ENCODE assay signal across 8 cellular contexts in the genomic region with DNA sequence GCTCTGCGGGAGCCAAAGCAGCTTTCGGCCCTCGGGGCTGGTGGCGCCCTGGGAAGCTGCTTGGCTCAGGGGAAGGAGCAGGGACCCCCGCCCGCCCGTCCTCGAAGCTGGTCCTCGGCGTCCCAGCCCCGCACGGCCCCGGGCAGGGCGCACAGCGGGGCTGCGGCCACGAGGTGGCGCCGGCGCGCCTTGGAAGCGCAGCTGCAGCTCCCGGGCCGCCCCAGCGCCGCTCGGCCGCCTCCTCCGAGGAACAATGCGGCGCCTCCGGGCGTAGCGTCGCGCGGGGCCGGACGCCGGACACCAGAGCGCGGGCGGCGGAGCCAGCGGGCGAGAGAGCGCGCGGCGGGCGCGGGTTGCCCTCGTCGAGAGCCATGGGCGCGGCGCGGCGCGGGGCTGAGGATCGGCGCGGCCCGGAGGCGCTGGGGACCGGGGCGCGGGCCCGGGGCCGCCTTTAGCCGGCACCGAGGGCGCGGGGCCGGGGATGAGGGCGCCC. TPM values are rescaled to one million over a fixed set of nuclear protein-coding genes. Genes with fewer than 3 reads are reported as not detected.
A peak's percentile ranks its signal among the peaks of the same experiment; 100 is the strongest.
DNase-seq lines count a peak whose midpoint lies in the region; ATAC-seq, FAIRE-seq and TF ChIP-seq lines count a peak whose summit lies in the region.

A gene with protein sequence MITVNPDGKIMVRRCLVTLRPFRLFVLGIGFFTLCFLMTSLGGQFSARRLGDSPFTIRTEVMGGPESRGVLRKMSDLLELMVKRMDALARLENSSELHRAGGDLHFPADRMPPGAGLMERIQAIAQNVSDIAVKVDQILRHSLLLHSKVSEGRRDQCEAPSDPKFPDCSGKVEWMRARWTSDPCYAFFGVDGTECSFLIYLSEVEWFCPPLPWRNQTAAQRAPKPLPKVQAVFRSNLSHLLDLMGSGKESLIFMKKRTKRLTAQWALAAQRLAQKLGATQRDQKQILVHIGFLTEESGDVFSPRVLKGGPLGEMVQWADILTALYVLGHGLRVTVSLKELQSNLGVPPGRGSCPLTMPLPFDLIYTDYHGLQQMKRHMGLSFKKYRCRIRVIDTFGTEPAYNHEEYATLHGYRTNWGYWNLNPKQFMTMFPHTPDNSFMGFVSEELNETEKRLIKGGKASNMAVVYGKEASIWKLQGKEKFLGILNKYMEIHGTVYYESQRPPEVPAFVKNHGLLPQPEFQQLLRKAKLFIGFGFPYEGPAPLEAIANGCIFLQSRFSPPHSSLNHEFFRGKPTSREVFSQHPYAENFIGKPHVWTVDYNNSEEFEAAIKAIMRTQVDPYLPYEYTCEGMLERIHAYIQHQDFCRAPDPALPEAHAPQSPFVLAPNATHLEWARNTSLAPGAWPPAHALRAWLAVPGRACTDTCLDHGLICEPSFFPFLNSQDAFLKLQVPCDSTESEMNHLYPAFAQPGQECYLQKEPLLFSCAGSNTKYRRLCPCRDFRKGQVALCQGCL (plus strand): TSS at position 229 of the 493 bp plus-strand sequence. CDS start 626 bp downstream, outside the sequence.

- H3K9me1 ChIP-seq in keratinocyte (ENCODE audit: control insufficient read depth, extremely low read depth, insufficient read depth, low read length): no peaks in the 10 kb centered on the region

- no peaks in the 10 kb centered on the region for H3K36me3 ChIP-seq in GM23338 (ENCODE audit: insufficient read depth)
- H3K36me3 ChIP-seq in keratinocyte (ENCODE audit: control insufficient read depth in 2 of 2, extremely low read depth in 1 of 2, insufficient read depth in 2 of 2, low read length in 2 of 2): no peaks in the 10 kb centered on the region

- FAIRE-seq in keratinocyte (lab: Jason Lieb, UNC): no peak

- dilution Hi-C loops in keratinocyte (cut with MboI; ENCODE audit: extremely low pct_ligation_motif_present, low sequenced_read_pairs): no loop called here

- H3K27ac ChIP-seq in GM23338 (ENCODE audit: low read depth) (no peak within 1 kb of the TSS), caudate nucleus (ENCODE audit: low read depth, low read length) (no peak within 1 kb of the TSS), keratinocyte (ENCODE audit: control insufficient read depth, insufficient read depth, low read length) (no peak within 1 kb of the TSS)

- peaks cover 12% of the 10 kb centered on the region for H3K4me1 Mint-ChIP-seq in GM23338

- DNase-seq in COR-L47 (lab: John Stamatoyannopoulos, UW): peak; percentile 88
- peak; percentile 92 for DNase-seq in GM23338 (ENCODE audit: low spot score)
- peak; percentile 47 for DNase-seq in NCI-H1694 (lab: John Stamatoyannopoulos, UW)
- DNase-seq in caudate nucleus (lab: John Stamatoyannopoulos, UW): peak in 50 of 61 donors; percentile 13 to 77 (median 47)
- peak; percentile 33 for DNase-seq in keratinocyte (ENCODE audit: low read depth, low spot score)
- DNase-seq in stimulated activated CD4-positive, alpha-beta T cell treated with anti-CD3 and anti-CD28 coated beads, Interleukin-15, amount 100 ng/mL, for 48 hours (ENCODE audit: low read depth in 2 of 2): peak; percentile 43 to 67

- H3K4me1 ChIP-seq in GM23338 (ENCODE audit: insufficient read depth) (peaks cover 12% of the 10 kb centered on the region; the same call in 1 of the 2 replicates), keratinocyte (ENCODE audit: control insufficient read depth, extremely low read depth, insufficient read depth, low read length) (peaks cover 35% of the 10 kb centered on the region)

- H3K4me3 Mint-ChIP-seq in GM23338: peak within 1 kb of the TSS; percentile 81

- peak within 1 kb of the TSS; percentile 68 for H3K4me3 ChIP-seq in GM23338
- H3K4me3 ChIP-seq in keratinocyte (ENCODE audit: control insufficient read depth in 2 of 3, extremely low read depth in 1 of 3, insufficient read depth in 2 of 3, low read depth in 1 of 3, low read length in 3 of 3): peak within 1 kb of the TSS in 2 of 3 experiments; percentile 30 to 50

- H4K20me1 ChIP-seq in GM23338 (replicated peaks; ENCODE audit: insufficient read depth) (0 out of 2 replicates have a peak, but pooled peaks cover 7% of the 10 kb centered on the region), keratinocyte (ENCODE audit: control insufficient read depth, extremely low read depth, insufficient read depth, low read length) (peaks cover 6% of the 10 kb centered on the region)

- H3K27me3 Mint-ChIP-seq in GM23338 (ENCODE audit: insufficient read depth, low read depth, poor library complexity): peaks cover 22% of the 10 kb centered on the region

- no peaks in the 10 kb centered on the region for H3K9me3 Mint-ChIP-seq in GM23338

- H3K36me3 Mint-ChIP-seq in GM23338 (ENCODE audit: low read depth): no peaks in the 10 kb centered on the region

- peak within 1 kb of the TSS; percentile 90 for H3K4me2 ChIP-seq in GM23338
- H3K4me2 ChIP-seq in keratinocyte (ENCODE audit: control insufficient read depth, extremely low read depth, insufficient read depth, low read depth, low read length): peak within 1 kb of the TSS; percentile 44

- H3K79me2 ChIP-seq in GM23338 (replicated peaks; ENCODE audit: insufficient read depth): no peaks in the 10 kb centered on the region
- no peaks in the 10 kb centered on the region for H3K79me2 ChIP-seq in keratinocyte (ENCODE audit: control insufficient read depth, insufficient read depth, low read length)

- TF ChIP-seq CTCF in GM23338 (conservative IDR thresholded peaks at IDR 0.05; ENCODE audit: low read depth in 2 of 2): peak; percentile 55 to 84
- peak; percentile 42 to 94 (median 66) for TF ChIP-seq CTCF in keratinocyte (optimal IDR thresholded peaks at IDR 0.05 in 1 of 3, IDR thresholded peaks at IDR 0.05 in 1 of 3, conservative IDR thresholded peaks at IDR 0.05 in 1 of 3; ENCODE audit: extremely low read depth in 1 of 3, insufficient read depth in 2 of 3, low read length in 3 of 3)

- H3K9me2 ChIP-seq in GM23338 (ENCODE audit: insufficient read depth): no peaks in the 10 kb centered on the region

- H3K9me3 ChIP-seq in keratinocyte (ENCODE audit: control insufficient read depth, low read depth, low read length): no peaks in the 10 kb centered on the region

- ATAC-seq in GM23338: peak; percentile 74
- ATAC-seq in activated CD4-positive, CD25-positive, alpha-beta regulatory T cell treated with anti-CD3 and anti-CD28 coated beads, Interleukin-2, amount 50 U/mL, for 24 hours: peak; percentile 93 to 97
- no peak for ATAC-seq in HG03175 (IDR thresholded peaks at IDR 0.05; ENCODE audit: unreplicated experiment)

- no peaks in the 10 kb centered on the region for H3F3A ChIP-seq in GM23338 (replicated peaks; ENCODE audit: low read depth)

- no peak within 1 kb of the TSS for H3K27ac Mint-ChIP-seq in GM23338

- no peak within 1 kb of the TSS for H3K9ac ChIP-seq in keratinocyte (ENCODE audit: control insufficient read depth, extremely low read depth, insufficient read depth, low read length)

- peak within 1 kb of the TSS; percentile 98 for H2AFZ ChIP-seq in GM23338
- H2AFZ ChIP-seq in keratinocyte (ENCODE audit: control insufficient read depth, low read length): no peak within 1 kb of the TSS

- peaks cover 28% of the 10 kb centered on the region for H3K27me3 ChIP-seq in GM23338 (ENCODE audit: insufficient read depth)
- H3K27me3 ChIP-seq in keratinocyte (ENCODE audit: control insufficient read depth, extremely low read depth, insufficient read depth, low read length): peaks cover 32% of the 10 kb centered on the region

TF ChIP-seq in GM23338, 12 proteins besides CTCF, POLR2A, EP300 and RAD21 (continues in another document):
- TF ChIP-seq, protein P1, sequence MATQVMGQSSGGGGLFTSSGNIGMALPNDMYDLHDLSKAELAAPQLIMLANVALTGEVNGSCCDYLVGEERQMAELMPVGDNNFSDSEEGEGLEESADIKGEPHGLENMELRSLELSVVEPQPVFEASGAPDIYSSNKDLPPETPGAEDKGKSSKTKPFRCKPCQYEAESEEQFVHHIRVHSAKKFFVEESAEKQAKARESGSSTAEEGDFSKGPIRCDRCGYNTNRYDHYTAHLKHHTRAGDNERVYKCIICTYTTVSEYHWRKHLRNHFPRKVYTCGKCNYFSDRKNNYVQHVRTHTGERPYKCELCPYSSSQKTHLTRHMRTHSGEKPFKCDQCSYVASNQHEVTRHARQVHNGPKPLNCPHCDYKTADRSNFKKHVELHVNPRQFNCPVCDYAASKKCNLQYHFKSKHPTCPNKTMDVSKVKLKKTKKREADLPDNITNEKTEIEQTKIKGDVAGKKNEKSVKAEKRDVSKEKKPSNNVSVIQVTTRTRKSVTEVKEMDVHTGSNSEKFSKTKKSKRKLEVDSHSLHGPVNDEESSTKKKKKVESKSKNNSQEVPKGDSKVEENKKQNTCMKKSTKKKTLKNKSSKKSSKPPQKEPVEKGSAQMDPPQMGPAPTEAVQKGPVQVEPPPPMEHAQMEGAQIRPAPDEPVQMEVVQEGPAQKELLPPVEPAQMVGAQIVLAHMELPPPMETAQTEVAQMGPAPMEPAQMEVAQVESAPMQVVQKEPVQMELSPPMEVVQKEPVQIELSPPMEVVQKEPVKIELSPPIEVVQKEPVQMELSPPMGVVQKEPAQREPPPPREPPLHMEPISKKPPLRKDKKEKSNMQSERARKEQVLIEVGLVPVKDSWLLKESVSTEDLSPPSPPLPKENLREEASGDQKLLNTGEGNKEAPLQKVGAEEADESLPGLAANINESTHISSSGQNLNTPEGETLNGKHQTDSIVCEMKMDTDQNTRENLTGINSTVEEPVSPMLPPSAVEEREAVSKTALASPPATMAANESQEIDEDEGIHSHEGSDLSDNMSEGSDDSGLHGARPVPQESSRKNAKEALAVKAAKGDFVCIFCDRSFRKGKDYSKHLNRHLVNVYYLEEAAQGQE (IDR thresholded peaks at IDR 0.05; ENCODE audit: unreplicated experiment): peak; percentile 12
- TF ChIP-seq ZNF114 (CRISPR knock-in tag; IDR thresholded peaks at IDR 0.05): no peak
- no peak for TF ChIP-seq ZNF331 (CRISPR knock-in tag; IDR thresholded peaks at IDR 0.05; ENCODE audit: low read depth)

RNA-seq across cellular contexts. Expression of the gene that starts here (rescaled TPM):
- total RNA-seq in GM23338 (2014; rRNA removed; shearing (Covaris generic)): 8.2 and 10.0 TPM in 2 replicates
- polyA plus RNA-seq in GM23338 (2016; fragmentation: Nextera tagmentation; extraction: Ambion mirVana): 1.6 and 2.1 TPM in 2 replicates
- polyA plus RNA-seq in keratinocyte: 0.29 to 0.62 TPM (median 0.31 TPM) in 3 replicates
- not detected for polyA plus RNA-seq in keratinocyte (2011; ENCODE audit: low read depth)
- 0.21 and 0.65 TPM in 2 replicates for polyA plus RNA-seq in keratinocyte (2011; cell fraction: cytosol; rRNA removed)
- 0.78 and 1.00 TPM in 2 replicates for polyA plus RNA-seq in keratinocyte (2011; cell fraction: nucleus; rRNA removed)
- polyA plus RNA-seq in keratinocyte (2012; ENCODE audit: low replicate concordance): 0.46 TPM in 1 of 2 replicates, not detected in the other
- 0.29 to 1.5 TPM (median 0.40 TPM) in 3 replicates for polyA minus RNA-seq in keratinocyte
- polyA minus RNA-seq in keratinocyte (2011; cell fraction: cytosol; rRNA and poly(A)+ RNA removed): 1.5 TPM
- 0.39 and 1.5 TPM in 2 replicates for polyA minus RNA-seq in keratinocyte (2011; cell fraction: nucleus; rRNA and poly(A)+ RNA removed)

Comparison
In these comparisons a context has a peak if more than half of its experiments do, and no peak if none do; other contexts are left out.
1. DNase-seq: peak in every context shown above with its lines; median percentile 92 in GM23338; 88 in COR-L47; 55 in stimulated activated CD4-positive, alpha-beta T cell treated with anti-CD3 and anti-CD28 coated beads, Interleukin-15, amount 100 ng/mL, for 48 hours; 47 in NCI-H1694; 47 in caudate nucleus; 33 in keratinocyte.